ENCODE assay signal across 8 cellular contexts in the genomic region with DNA sequence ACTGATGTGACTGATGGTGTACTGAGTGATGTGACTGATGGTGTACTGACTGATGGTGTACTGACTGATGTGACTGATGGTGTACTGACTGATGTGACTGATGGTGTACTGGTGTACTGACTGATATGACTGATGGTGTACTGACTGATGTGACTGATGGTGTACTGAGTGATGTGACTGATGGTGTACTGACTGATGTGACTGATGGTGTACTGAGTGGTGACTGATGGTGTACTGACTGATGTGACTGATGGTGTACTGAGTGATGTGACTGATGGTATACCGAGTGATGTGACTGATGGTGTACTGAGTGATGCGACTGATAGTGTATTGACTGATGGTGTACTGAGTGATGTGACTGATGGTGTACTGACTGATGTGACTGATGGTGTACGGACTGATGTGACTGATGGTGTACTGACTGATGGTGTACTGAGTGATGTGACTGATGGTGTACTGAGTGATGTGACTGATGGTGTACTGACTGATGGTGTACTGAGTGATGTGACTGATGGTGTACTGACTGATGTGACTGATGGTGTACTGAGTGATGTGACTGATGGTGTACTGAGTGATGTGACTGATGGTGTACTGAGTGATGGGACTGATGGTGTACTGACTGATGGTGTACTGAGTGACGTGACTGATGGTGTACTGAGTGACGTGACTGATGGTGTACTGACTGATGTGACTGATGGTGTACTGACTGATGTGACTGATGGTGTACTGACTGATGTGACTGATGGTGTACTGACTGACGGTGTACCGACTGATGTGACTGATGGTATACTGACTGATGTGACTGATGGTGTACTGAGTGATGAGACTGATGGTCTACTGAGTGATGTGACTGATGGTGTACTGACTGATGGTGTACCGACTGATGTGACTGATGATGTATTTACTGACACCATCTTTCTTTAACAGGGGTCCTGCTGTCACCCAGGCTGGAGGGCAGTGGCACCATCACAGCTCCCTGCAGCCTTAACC. TPM values are rescaled to one million over a fixed set of nuclear protein-coding genes. Genes with fewer than 3 reads are reported as not detected.
DNase-seq lines count a peak whose midpoint lies in the region; ATAC-seq, FAIRE-seq and TF ChIP-seq lines count a peak whose summit lies in the region.
"Not testable (repeated sequence)": the region's sequence is repeated elsewhere in the genome, so short reads cannot be mapped to it uniquely, and the experiment has no call there.

No MANE protein-coding gene starts in this region.

- H3K9ac ChIP-seq in HepG2 (ENCODE audit: insufficient read depth, low read depth, low read length); neural progenitor cell: not testable (repeated sequence)

- not testable (repeated sequence) for H3K9me3 ChIP-seq in A549; HEK293 (ENCODE audit: control insufficient read depth, insufficient read depth, low read depth, low read length); HepG2 (ENCODE audit: low read length); neural progenitor cell (ENCODE audit: low read depth)

- H3K36me3 Mint-ChIP-seq in activated CD4-positive, alpha-beta memory T cell treated with anti-CD3 and anti-CD28 coated beads for 36 hours: peaks cover 70% of the 10 kb centered on the region
- peaks cover 22% of the 10 kb centered on the region for H3K36me3 Mint-ChIP-seq in activated naive CD4-positive, alpha-beta T cell treated with anti-CD3 and anti-CD28 coated beads, Interleukin-2, amount 50 U/mL, for 24 hours
- peaks cover 74% of the 10 kb centered on the region for H3K36me3 Mint-ChIP-seq in neural progenitor cell

- peaks cover 23% of the 10 kb centered on the region for H3F3A ChIP-seq in neural progenitor cell (ENCODE audit: low read depth)

- in situ Hi-C loops in HepG2 (cut with HindIII; ENCODE audit: extremely low pct_ligation_motif_present, low pct_unique_long_range_greater_than_20kb): not testable (repeated sequence)

- POLR2A ChIA-PET in A549 (lab: Yijun Ruan, JAX); HEK293 (lab: Yijun Ruan, JAX); activated CD4-positive, alpha-beta memory T cell treated with anti-CD3 and anti-CD28 coated beads for 36 hours (lab: Charles Lee): not testable (repeated sequence)
- POLR2A ChIA-PET in HepG2 (lab: Yijun Ruan, JAX): interaction anchor here (1.0 kb wide), 1 partner anchor 18 kb away, joined by 3 read pairs; no protein-coding TSS in a partner anchor

- H3K27ac Mint-ChIP-seq in activated CD4-positive, alpha-beta memory T cell treated with anti-CD3 and anti-CD28 coated beads for 36 hours: peak overlapping the region; percentile 55
- peak overlapping the region; percentile 61 for H3K27ac Mint-ChIP-seq in activated naive CD4-positive, alpha-beta T cell treated with anti-CD3 and anti-CD28 coated beads, Interleukin-2, amount 50 U/mL, for 24 hours
- not testable (repeated sequence) for H3K27ac Mint-ChIP-seq in neural progenitor cell

- FAIRE-seq in A549 (lab: Jason Lieb, UNC); HepG2 (lab: Jason Lieb, UNC): not testable (repeated sequence)
- FAIRE-seq in bronchial epithelial cell (lab: Jason Lieb, UNC) (peak; percentile 85), urothelium cell line (lab: Jason Lieb, UNC) (peak; percentile 94)

- H3K27me3 Mint-ChIP-seq in activated CD4-positive, alpha-beta memory T cell treated with anti-CD3 and anti-CD28 coated beads for 36 hours; activated naive CD4-positive, alpha-beta T cell treated with anti-CD3 and anti-CD28 coated beads, Interleukin-2, amount 50 U/mL, for 24 hours; neural progenitor cell (ENCODE audit: insufficient read depth, low read depth): not testable (repeated sequence)

- ATAC-seq in A549, HepG2: not testable (repeated sequence)

- H3K4me3 Mint-ChIP-seq in activated CD4-positive, alpha-beta memory T cell treated with anti-CD3 and anti-CD28 coated beads for 36 hours; activated naive CD4-positive, alpha-beta T cell treated with anti-CD3 and anti-CD28 coated beads, Interleukin-2, amount 50 U/mL, for 24 hours: not testable (repeated sequence)
- H3K4me3 Mint-ChIP-seq in neural progenitor cell: peak overlapping the region; percentile 30

- H2AFZ ChIP-seq in HepG2 (ENCODE audit: low read length); neural progenitor cell (replicated peaks): not testable (repeated sequence)

- not testable (repeated sequence) for DNase-seq in A549 (ENCODE audit: low read depth in 1 of 2, low spot score in 1 of 2); activated CD4-positive, alpha-beta memory T cell treated with anti-CD3 and anti-CD28 coated beads for 36 hours; bronchial epithelial cell (ENCODE audit: low read depth); HepG2 (ENCODE audit: low spot score); neural progenitor cell (ENCODE audit: low spot score); urothelium cell line (ENCODE audit: low spot score)

- H3K4me2 ChIP-seq in A549; HepG2 (ENCODE audit: low read depth, low read length); neural progenitor cell: not testable (repeated sequence)

- intact Hi-C loops in activated CD4-positive, alpha-beta memory T cell treated with anti-CD3 and anti-CD28 coated beads for 36 hours (cut with micrococcal nuclease): not testable (repeated sequence)
- intact Hi-C loops in HepG2 (cut with micrococcal nuclease; ENCODE audit: unreplicated experiment): loop anchor here (5.0 kb wide), 1 partner anchor 37 kb away; no protein-coding TSS in a partner anchor

- not testable (repeated sequence) for TF ChIP-seq RAD21 in A549 (conservative IDR thresholded peaks at IDR 0.05 in 1 of 2, IDR thresholded peaks at IDR 0.05 in 1 of 2); HepG2 (CRISPR knock-in tag; IDR thresholded peaks at IDR 0.05)

- not testable (repeated sequence) for H3K4me3 ChIP-seq in A549; HEK293 (ENCODE audit: low read depth, low read length); bronchial epithelial cell (ENCODE audit: low read depth, low read length); HepG2 (replicated peaks in 1 of 3; ENCODE audit: insufficient read depth in 1 of 3, low read depth in 2 of 3, low read length in 3 of 3); neural progenitor cell

- not testable (repeated sequence) for TF ChIP-seq POLR2A in A549 (IDR thresholded peaks at IDR 0.05; ENCODE audit: low read length)
- TF ChIP-seq POLR2A in HepG2 (IDR thresholded peaks at IDR 0.05; ENCODE audit: insufficient read depth in 1 of 2, low read depth in 2 of 2, low read length in 2 of 2): peak; percentile 15 to 40; a peak in 2 of 4 replicates

- 93% methylated on average over 8 of the region's 8 CpGs for WGBS in A549 (ENCODE audit: missing lambda C conversion rate)
- whole genome bisulfite sequencing in HepG2 (ENCODE audit: low lambda C conversion rate): 98% methylated on average over 8 of the region's 8 CpGs

- H3K9me3 Mint-ChIP-seq in activated CD4-positive, alpha-beta memory T cell treated with anti-CD3 and anti-CD28 coated beads for 36 hours; activated naive CD4-positive, alpha-beta T cell treated with anti-CD3 and anti-CD28 coated beads, Interleukin-2, amount 50 U/mL, for 24 hours; neural progenitor cell: not testable (repeated sequence)

- peaks cover 28% of the 10 kb centered on the region for H3K4me1 Mint-ChIP-seq in activated CD4-positive, alpha-beta memory T cell treated with anti-CD3 and anti-CD28 coated beads for 36 hours (ENCODE audit: low read depth)
- peaks cover 42% of the 10 kb centered on the region for H3K4me1 Mint-ChIP-seq in activated naive CD4-positive, alpha-beta T cell treated with anti-CD3 and anti-CD28 coated beads, Interleukin-2, amount 50 U/mL, for 24 hours
- not testable (repeated sequence) for H3K4me1 Mint-ChIP-seq in neural progenitor cell

- H4K20me1 ChIP-seq in HepG2 (ENCODE audit: insufficient read depth, low read length) (peaks cover 34% of the 10 kb centered on the region), neural progenitor cell (ENCODE audit: low read depth) (peaks cover 87% of the 10 kb centered on the region)

- not testable (repeated sequence) for H3K27ac ChIP-seq in A549; HEK293 (ENCODE audit: extremely low read depth, low read depth, low read length); HepG2 (ENCODE audit: extremely low read length, insufficient read depth, low read length); neural progenitor cell

- H3K27me3 ChIP-seq in bronchial epithelial cell (ENCODE audit: control insufficient read depth, insufficient read depth, low read length); HepG2 (ENCODE audit: control insufficient read depth in 1 of 2, insufficient read depth in 2 of 2, low read length in 2 of 2); neural progenitor cell: not testable (repeated sequence)

- not testable (repeated sequence) for TF ChIP-seq CTCF in A549 (IDR thresholded peaks at IDR 0.05); HEK293 (tag by site-specific recombination; IDR thresholded peaks at IDR 0.05); bronchial epithelial cell (IDR thresholded peaks at IDR 0.05; ENCODE audit: insufficient read depth, low read length, severe bottlenecking); HepG2 (CRISPR knock-in tag; IDR thresholded peaks at IDR 0.05); neural progenitor cell (IDR thresholded peaks at IDR 0.05)

- H3K4me1 ChIP-seq in A549; HEK293 (ENCODE audit: control insufficient read depth, insufficient read depth, low read length); HepG2 (ENCODE audit: insufficient read depth, low read length); neural progenitor cell: not testable (repeated sequence)

- TF ChIP-seq EP300 in A549 (IDR thresholded peaks at IDR 0.05); HepG2 (IDR thresholded peaks at IDR 0.05; ENCODE audit: low read depth in 2 of 2, low read length in 2 of 2); HepG2 (CRISPR knock-in tag; IDR thresholded peaks at IDR 0.05; ENCODE audit: borderline replicate concordance): not testable (repeated sequence)

- H3K36me3 ChIP-seq in HEK293 (ENCODE audit: control insufficient read depth in 2 of 2, insufficient read depth in 1 of 2, low read length in 2 of 2) (peaks cover 75 to 99% of the 10 kb centered on the region in 2 experiments), bronchial epithelial cell (ENCODE audit: control insufficient read depth, insufficient read depth, low read length) (peaks cover 58% of the 10 kb centered on the region), HepG2 (replicated peaks in 1 of 2; ENCODE audit: control insufficient read depth in 1 of 2, insufficient read depth in 2 of 2, low read length in 2 of 2) (peaks cover 48 to 94% of the 10 kb centered on the region in 2 experiments), neural progenitor cell (peaks cover 22% of the 10 kb centered on the region)

- not testable (repeated sequence) for BruUV-seq in HepG2 (replicated peaks; lab: Mats Ljungman, UMichigan)

- H3K79me2 ChIP-seq in HepG2 (ENCODE audit: insufficient read depth, low read length): peaks cover 56% of the 10 kb centered on the region
- peaks cover 100% of the 10 kb centered on the region for H3K79me2 ChIP-seq in neural progenitor cell (ENCODE audit: low read depth)

- CTCF ChIA-PET in A549 (lab: Yijun Ruan, JAX) (interaction anchor here (1.0 to 6.9 kb wide), 6 partner anchors 9 to 41 kb away, joined by 3 to 49 read pairs (median 9); no protein-coding TSS in a partner anchor), HEK293 (lab: Yijun Ruan, JAX) (interaction anchor here (0.7 kb wide), 1 partner anchor 31 kb away, joined by 3 read pairs; a partner anchor contains a TSS)
- CTCF ChIA-PET in activated CD4-positive, alpha-beta memory T cell treated with anti-CD3 and anti-CD28 coated beads for 36 hours (lab: Charles Lee): interaction anchor here (1.0 kb wide), 1 partner anchor 57 kb away, joined by 3 read pairs; a partner anchor contains a TSS
- CTCF ChIA-PET in HepG2 (lab: Yijun Ruan, JAX; ENCODE audit: low intra/inter-chr PET ratio, low total read pairs): not testable (repeated sequence)

RNA-seq across cellular contexts. Expression of a gene that starts 13.2 kb away (rescaled TPM):
- polyA plus RNA-seq in A549 (2011; rRNA removed): 130 and 139 TPM in 2 replicates
- 182 and 192 TPM in 2 replicates for polyA plus RNA-seq in A549 (2012; cell fraction: cytosol; rRNA removed)
- 734 and 786 TPM in 2 replicates for polyA plus RNA-seq in A549 (2012; cell fraction: nucleus; rRNA removed)
- polyA plus RNA-seq in A549 (2017; fragmentation: RNase III; extraction: RNeasy Plus Mini Kit Qiagen cat#74134 plus additional on column Dnase treatment): 151 to 173 TPM (median 163 TPM) in 3 replicates
- 105 and 128 TPM in 2 replicates for polyA minus RNA-seq in A549 (2011; rRNA and poly(A)+ RNA removed)
- total RNA-seq in activated CD4-positive, alpha-beta memory T cell treated with anti-CD3 and anti-CD28 coated beads for 36 hours: 100 to 1,000 TPM; 110 to 111 TPM
- total RNA-seq in bronchial epithelial cell: 64.9 and 72.4 TPM in 2 replicates
- total RNA-seq in HepG2 (2016; rRNA removed; fragmentation: Illumina TruSeq; extraction: Trizol): 28.4 and 31.5 TPM in 2 replicates
- total RNA-seq in HepG2 (2016; cell fraction: cytosol; rRNA removed; fragmentation: Illumina TruSeq; extraction: Trizol; ENCODE audit: low read depth): 19.2 and 20.4 TPM in 2 replicates
- 23.0 and 34.1 TPM in 2 replicates for total RNA-seq in HepG2 (2016; cell fraction: insoluble cytoplasmic fraction; rRNA removed; fragmentation: Illumina TruSeq; extraction: Trizol)
- 24.3 and 26.6 TPM in 2 replicates for total RNA-seq in HepG2 (2016; cell fraction: membrane; rRNA removed; fragmentation: Illumina TruSeq; extraction: Trizol)
- total RNA-seq in HepG2 (2016; cell fraction: nucleus; rRNA removed; fragmentation: Illumina TruSeq; extraction: Trizol): 42.8 and 45.6 TPM in 2 replicates
- polyA plus RNA-seq in HepG2 (2011; rRNA removed): 128 and 148 TPM in 2 replicates
- polyA plus RNA-seq in HepG2 (2011; cell fraction: cytosol; rRNA removed): 81.5 and 90.2 TPM in 2 replicates
- polyA plus RNA-seq in HepG2 (2011; cell fraction: nucleus; rRNA removed): 1,010 and 1,066 TPM in 2 replicates
- polyA plus RNA-seq in HepG2 (2012): 164 and 234 TPM in 2 replicates
- 19.6 and 21.8 TPM in 2 replicates for polyA plus RNA-seq in HepG2 (2016; cell fraction: cytosol; fragmentation: Illumina TruSeq; extraction: Trizol; ENCODE audit: low read depth)
- 71.8 and 89.7 TPM in 2 replicates for polyA plus RNA-seq in HepG2 (2016; cell fraction: insoluble cytoplasmic fraction; fragmentation: Illumina TruSeq; extraction: Trizol; ENCODE audit: low read depth)
- polyA plus RNA-seq in HepG2 (2016; cell fraction: membrane; fragmentation: Illumina TruSeq; extraction: Trizol; ENCODE audit: low read depth): 40.8 and 42.7 TPM in 2 replicates
- polyA plus RNA-seq in HepG2 (2016; cell fraction: nucleus; fragmentation: Illumina TruSeq; extraction: Trizol; ENCODE audit: insufficient read depth, low read depth): 316 and 342 TPM in 2 replicates
- 78.0 and 103 TPM in 2 replicates for polyA minus RNA-seq in HepG2 (2011; rRNA and poly(A)+ RNA removed; ENCODE audit: low replicate concordance)
- polyA minus RNA-seq in HepG2 (2011; cell fraction: cytosol; rRNA and poly(A)+ RNA removed): 51.7 and 60.9 TPM in 2 replicates
- 117 and 118 TPM in 2 replicates for polyA minus RNA-seq in HepG2 (2011; cell fraction: nucleus; rRNA and poly(A)+ RNA removed)
- total RNA-seq in neural progenitor cell (ENCODE audit: low replicate concordance): 41.5 and 60.7 TPM in 2 replicates

RNA-seq across cellular contexts. Expression of a gene that starts 31.4 kb away (rescaled TPM):
- polyA plus RNA-seq in A549 (2011; rRNA removed) (28.6 and 40.0 TPM in 2 replicates), A549 (2017; fragmentation: RNase III; extraction: RNeasy Plus Mini Kit Qiagen cat#74134 plus additional on column Dnase treatment) (77.9 to 97.7 TPM (median 90.9 TPM) in 3 replicates), HepG2 (2011; rRNA removed) (349 and 598 TPM in 2 replicates)
- polyA plus RNA-seq in A549 (2012; cell fraction: cytosol; rRNA removed): 53.6 and 113 TPM in 2 replicates
- polyA plus RNA-seq in A549 (2012; cell fraction: nucleus; rRNA removed): 108 and 156 TPM in 2 replicates
- 31.5 TPM in 2 replicates for polyA minus RNA-seq in A549 (2011; rRNA and poly(A)+ RNA removed)
- 10 to 100 TPM; 97.4 to 99.7 TPM for total RNA-seq in activated CD4-positive, alpha-beta memory T cell treated with anti-CD3 and anti-CD28 coated beads for 36 hours
- total RNA-seq in bronchial epithelial cell (162 and 205 TPM in 2 replicates), HepG2 (2016; rRNA removed; fragmentation: Illumina TruSeq; extraction: Trizol) (99.9 and 242 TPM in 2 replicates), neural progenitor cell (ENCODE audit: low replicate concordance) (21.0 and 82.9 TPM in 2 replicates)
- total RNA-seq in HepG2 (2016; cell fraction: cytosol; rRNA removed; fragmentation: Illumina TruSeq; extraction: Trizol; ENCODE audit: low read depth): 51.0 and 61.4 TPM in 2 replicates
- total RNA-seq in HepG2 (2016; cell fraction: insoluble cytoplasmic fraction; rRNA removed; fragmentation: Illumina TruSeq; extraction: Trizol): 83.6 and 248 TPM in 2 replicates
- total RNA-seq in HepG2 (2016; cell fraction: membrane; rRNA removed; fragmentation: Illumina TruSeq; extraction: Trizol): 88.3 and 97.4 TPM in 2 replicates
- total RNA-seq in HepG2 (2016; cell fraction: nucleus; rRNA removed; fragmentation: Illumina TruSeq; extraction: Trizol): 164 and 200 TPM in 2 replicates
- polyA plus RNA-seq in HepG2 (2011; cell fraction: cytosol; rRNA removed): 384 and 554 TPM in 2 replicates
- polyA plus RNA-seq in HepG2 (2011; cell fraction: nucleus; rRNA removed): 293 and 327 TPM in 2 replicates
- 348 and 404 TPM in 2 replicates for polyA plus RNA-seq in HepG2 (2012)
- 38.7 and 40.7 TPM in 2 replicates for polyA plus RNA-seq in HepG2 (2016; cell fraction: cytosol; fragmentation: Illumina TruSeq; extraction: Trizol; ENCODE audit: low read depth)
- polyA plus RNA-seq in HepG2 (2016; cell fraction: insoluble cytoplasmic fraction; fragmentation: Illumina TruSeq; extraction: Trizol; ENCODE audit: low read depth): 95.9 and 111 TPM in 2 replicates
- polyA plus RNA-seq in HepG2 (2016; cell fraction: membrane; fragmentation: Illumina TruSeq; extraction: Trizol; ENCODE audit: low read depth): 61.0 and 65.9 TPM in 2 replicates
- 334 and 368 TPM in 2 replicates for polyA plus RNA-seq in HepG2 (2016; cell fraction: nucleus; fragmentation: Illumina TruSeq; extraction: Trizol; ENCODE audit: insufficient read depth, low read depth)
- 181 and 1,731 TPM in 2 replicates for polyA minus RNA-seq in HepG2 (2011; rRNA and poly(A)+ RNA removed; ENCODE audit: low replicate concordance)
- polyA minus RNA-seq in HepG2 (2011; cell fraction: cytosol; rRNA and poly(A)+ RNA removed): 365 and 408 TPM in 2 replicates
- 137 and 145 TPM in 2 replicates for polyA minus RNA-seq in HepG2 (2011; cell fraction: nucleus; rRNA and poly(A)+ RNA removed)

RNA-seq across cellular contexts. Expression of a gene that starts 47.6 kb away (rescaled TPM):
- polyA plus RNA-seq in A549 (2011; rRNA removed): 16.6 and 18.5 TPM in 2 replicates
- 24.3 and 29.0 TPM in 2 replicates for polyA plus RNA-seq in A549 (2012; cell fraction: cytosol; rRNA removed)
- 200 and 241 TPM in 2 replicates for polyA plus RNA-seq in A549 (2012; cell fraction: nucleus; rRNA removed)
- 18.2 to 22.1 TPM (median 18.9 TPM) in 3 replicates for polyA plus RNA-seq in A549 (2017; fragmentation: RNase III; extraction: RNeasy Plus Mini Kit Qiagen cat#74134 plus additional on column Dnase treatment)
- 22.3 and 26.3 TPM in 2 replicates for polyA minus RNA-seq in A549 (2011; rRNA and poly(A)+ RNA removed)
- 10 to 100 TPM; 49.6 to 51.7 TPM for total RNA-seq in activated CD4-positive, alpha-beta memory T cell treated with anti-CD3 and anti-CD28 coated beads for 36 hours
- 8.1 and 10.8 TPM in 2 replicates for total RNA-seq in bronchial epithelial cell
- total RNA-seq in HepG2 (2016; rRNA removed; fragmentation: Illumina TruSeq; extraction: Trizol): 54.8 and 59.9 TPM in 2 replicates
- 85.1 and 122 TPM in 2 replicates for total RNA-seq in HepG2 (2016; cell fraction: cytosol; rRNA removed; fragmentation: Illumina TruSeq; extraction: Trizol; ENCODE audit: low read depth)
- total RNA-seq in HepG2 (2016; cell fraction: insoluble cytoplasmic fraction; rRNA removed; fragmentation: Illumina TruSeq; extraction: Trizol): 54.5 and 62.8 TPM in 2 replicates
- 78.3 and 105 TPM in 2 replicates for total RNA-seq in HepG2 (2016; cell fraction: membrane; rRNA removed; fragmentation: Illumina TruSeq; extraction: Trizol)
- 40.6 and 45.1 TPM in 2 replicates for total RNA-seq in HepG2 (2016; cell fraction: nucleus; rRNA removed; fragmentation: Illumina TruSeq; extraction: Trizol)
- 59.3 and 69.8 TPM in 2 replicates for polyA plus RNA-seq in HepG2 (2011; rRNA removed)
- polyA plus RNA-seq in HepG2 (2011; cell fraction: cytosol; rRNA removed): 59.9 and 140 TPM in 2 replicates
- polyA plus RNA-seq in HepG2 (2011; cell fraction: nucleus; rRNA removed): 103 and 130 TPM in 2 replicates
- 48.8 and 63.7 TPM in 2 replicates for polyA plus RNA-seq in HepG2 (2012)
- polyA plus RNA-seq in HepG2 (2016; cell fraction: cytosol; fragmentation: Illumina TruSeq; extraction: Trizol; ENCODE audit: low read depth): 113 and 149 TPM in 2 replicates
- polyA plus RNA-seq in HepG2 (2016; cell fraction: insoluble cytoplasmic fraction; fragmentation: Illumina TruSeq; extraction: Trizol; ENCODE audit: low read depth): 62.5 and 66.4 TPM in 2 replicates
- 95.1 and 110 TPM in 2 replicates for polyA plus RNA-seq in HepG2 (2016; cell fraction: membrane; fragmentation: Illumina TruSeq; extraction: Trizol; ENCODE audit: low read depth)
- polyA plus RNA-seq in HepG2 (2016; cell fraction: nucleus; fragmentation: Illumina TruSeq; extraction: Trizol; ENCODE audit: insufficient read depth, low read depth): 121 and 124 TPM in 2 replicates
- 23.1 and 32.6 TPM in 2 replicates for polyA minus RNA-seq in HepG2 (2011; rRNA and poly(A)+ RNA removed; ENCODE audit: low replicate concordance)
- polyA minus RNA-seq in HepG2 (2011; cell fraction: cytosol; rRNA and poly(A)+ RNA removed): 18.1 and 19.8 TPM in 2 replicates
- polyA minus RNA-seq in HepG2 (2011; cell fraction: nucleus; rRNA and poly(A)+ RNA removed): 27.6 and 37.2 TPM in 2 replicates
- 15.0 and 29.8 TPM in 2 replicates for total RNA-seq in neural progenitor cell (ENCODE audit: low replicate concordance)

RNA-seq across cellular contexts. Expression of a gene that starts 57.1 kb away (rescaled TPM):
- polyA plus RNA-seq in A549 (2011; rRNA removed): not detected in 2 replicates
- polyA plus RNA-seq in A549 (2012; cell fraction: cytosol; rRNA removed): not detected in 2 replicates
- polyA plus RNA-seq in A549 (2012; cell fraction: nucleus; rRNA removed): 0.07 TPM in 1 of 2 replicates, not detected in the other
- polyA plus RNA-seq in A549 (2017; fragmentation: RNase III; extraction: RNeasy Plus Mini Kit Qiagen cat#74134 plus additional on column Dnase treatment): not detected in 3 replicates
- not detected in 2 replicates for polyA minus RNA-seq in A549 (2011; rRNA and poly(A)+ RNA removed)
- total RNA-seq in activated CD4-positive, alpha-beta memory T cell treated with anti-CD3 and anti-CD28 coated beads for 36 hours: 100 to 1,000 TPM; 570 to 574 TPM
- total RNA-seq in bronchial epithelial cell: not detected in 2 replicates
- total RNA-seq in HepG2 (2016; rRNA removed; fragmentation: Illumina TruSeq; extraction: Trizol): 29.7 and 67.6 TPM in 2 replicates
- total RNA-seq in HepG2 (2016; cell fraction: cytosol; rRNA removed; fragmentation: Illumina TruSeq; extraction: Trizol; ENCODE audit: low read depth): 23.3 and 25.5 TPM in 2 replicates
- total RNA-seq in HepG2 (2016; cell fraction: insoluble cytoplasmic fraction; rRNA removed; fragmentation: Illumina TruSeq; extraction: Trizol): 24.7 and 74.3 TPM in 2 replicates
- 36.8 and 47.2 TPM in 2 replicates for total RNA-seq in HepG2 (2016; cell fraction: membrane; rRNA removed; fragmentation: Illumina TruSeq; extraction: Trizol)
- 53.2 and 64.7 TPM in 2 replicates for total RNA-seq in HepG2 (2016; cell fraction: nucleus; rRNA removed; fragmentation: Illumina TruSeq; extraction: Trizol)
- 72.7 and 76.4 TPM in 2 replicates for polyA plus RNA-seq in HepG2 (2011; rRNA removed)
- polyA plus RNA-seq in HepG2 (2011; cell fraction: cytosol; rRNA removed): 34.4 and 89.4 TPM in 2 replicates
- 127 and 155 TPM in 2 replicates for polyA plus RNA-seq in HepG2 (2011; cell fraction: nucleus; rRNA removed)
- polyA plus RNA-seq in HepG2 (2012): 46.2 and 62.8 TPM in 2 replicates
- 56.5 and 63.8 TPM in 2 replicates for polyA plus RNA-seq in HepG2 (2016; cell fraction: cytosol; fragmentation: Illumina TruSeq; extraction: Trizol; ENCODE audit: low read depth)
- polyA plus RNA-seq in HepG2 (2016; cell fraction: insoluble cytoplasmic fraction; fragmentation: Illumina TruSeq; extraction: Trizol; ENCODE audit: low read depth): 56.7 and 68.4 TPM in 2 replicates
- 78.3 and 78.6 TPM in 2 replicates for polyA plus RNA-seq in HepG2 (2016; cell fraction: membrane; fragmentation: Illumina TruSeq; extraction: Trizol; ENCODE audit: low read depth)
- 226 and 244 TPM in 2 replicates for polyA plus RNA-seq in HepG2 (2016; cell fraction: nucleus; fragmentation: Illumina TruSeq; extraction: Trizol; ENCODE audit: insufficient read depth, low read depth)
- polyA minus RNA-seq in HepG2 (2011; rRNA and poly(A)+ RNA removed; ENCODE audit: low replicate concordance): 43.3 TPM in 1 of 2 replicates, not detected in the other
- 31.0 and 32.1 TPM in 2 replicates for polyA minus RNA-seq in HepG2 (2011; cell fraction: cytosol; rRNA and poly(A)+ RNA removed)
- polyA minus RNA-seq in HepG2 (2011; cell fraction: nucleus; rRNA and poly(A)+ RNA removed): 7.9 and 8.8 TPM in 2 replicates
- 0.62 TPM in 1 of 2 replicates, not detected in the other for total RNA-seq in neural progenitor cell (ENCODE audit: low replicate concordance)
